Comparison of ENCODE assay signal across 13 cellular contexts in genomic region chr3:16529264-16529663, GRCh38. TPM values are rescaled to one million over a fixed set of nuclear protein-coding genes. Genes with fewer than 3 reads are reported as not detected.
DNase-seq lines count a peak whose midpoint lies in the region; ATAC-seq and TF ChIP-seq lines count a peak whose summit lies in the region.
"Had no signal": no experiment of that assay in that cellular context is flagged by ENCODE, and none has a peak within 500 bp of the region (broad histone marks: within the 10 kb centered on the region; RNA-seq: fewer than 3 reads in every experiment).

No MANE protein-coding gene starts in this region.

- peak overlapping the region; percentile 13 to 67 for H3K27ac Mint-ChIP-seq in natural killer cell
- peak overlapping the region in 1 of 2 donors; percentile 13 for H3K27ac Mint-ChIP-seq in natural killer cell treated with Interleukin-12 subunit alpha and Interleukin-12 subunit beta and Interleukin-15 and Interleukin-18, amount 100 ng/mL, for 72 hours
- H3K27ac Mint-ChIP-seq: activated T-cell treated with anti-CD3 and anti-CD28 coated beads, Interleukin-2, amount 50 U/mL, for 24 hours had no signal

- intact Hi-C loops in natural killer cell (cut with micrococcal nuclease), result no loop called here

- peaks cover 0 to 7% of the 10 kb centered on the region in 2 donors for H3K27me3 Mint-ChIP-seq in natural killer cell (ENCODE audit: low read depth in 2 of 2)
- peaks cover 0 to 6% of the 10 kb centered on the region in 2 donors for H3K27me3 Mint-ChIP-seq in natural killer cell treated with Interleukin-12 subunit alpha and Interleukin-12 subunit beta and Interleukin-15 and Interleukin-18, amount 100 ng/mL, for 72 hours
- H3K27me3 Mint-ChIP-seq: activated T-cell treated with anti-CD3 and anti-CD28 coated beads, Interleukin-2, amount 50 U/mL, for 24 hours had no signal

- H3K4me3 ChIP-seq in fibroblast of mammary gland (ENCODE audit: control insufficient read depth, low read depth, low read length), result no peak overlapping the region
- H3K4me3 ChIP-seq: ascending aorta, SK-N-MC had no signal

- H3K4me1 Mint-ChIP-seq in natural killer cell, result peaks cover 17 to 21% of the 10 kb centered on the region in 2 donors
- H3K4me1 Mint-ChIP-seq in natural killer cell treated with Interleukin-12 subunit alpha and Interleukin-12 subunit beta and Interleukin-15 and Interleukin-18, amount 100 ng/mL, for 72 hours (ENCODE audit: low read depth in 2 of 2), result peaks cover 25 to 32% of the 10 kb centered on the region in 2 donors

- no peaks in the 10 kb centered on the region for H3K36me3 Mint-ChIP-seq in natural killer cell
- peaks cover 9% of the 10 kb centered on the region for H3K36me3 Mint-ChIP-seq in natural killer cell treated with Interleukin-12 subunit alpha and Interleukin-12 subunit beta and Interleukin-15 and Interleukin-18, amount 100 ng/mL, for 72 hours

- H3K27ac ChIP-seq in substantia nigra (ENCODE audit: low read depth, low read length, poor library complexity, severe bottlenecking), result no peak overlapping the region
- H3K27ac ChIP-seq: ascending aorta, SK-N-MC had no signal

- H3K9me3 Mint-ChIP-seq in natural killer cell, result no peaks in the 10 kb centered on the region
- H3K9me3 Mint-ChIP-seq in natural killer cell treated with Interleukin-12 subunit alpha and Interleukin-12 subunit beta and Interleukin-15 and Interleukin-18, amount 100 ng/mL, for 72 hours, result peaks cover 9% of the 10 kb centered on the region

- no peak for DNase-seq in natural killer cell
- no peak for DNase-seq in natural killer cell treated with Interleukin-12 subunit alpha and Interleukin-12 subunit beta and Interleukin-15 and Interleukin-18, amount 100 ng/mL, for 72 hours (ENCODE audit: low spot score)
- peak; percentile 50 for DNase-seq in OCI-M1 (lab: John Stamatoyannopoulos, UW)
- no peak for DNase-seq in fibroblast of mammary gland (ENCODE audit: low read depth)
- no peak for DNase-seq in SW480 (ENCODE audit: low spot score)
- no peak for DNase-seq in substantia nigra (lab: John Stamatoyannopoulos, UW)
- no peak for DNase-seq in NCI-H524 (lab: John Stamatoyannopoulos, UW)
- DNase-seq in effector CD8-positive, alpha-beta T cell (lab: John Stamatoyannopoulos, UW), result no peak
- DNase-seq: activated T-cell treated with anti-CD3 and anti-CD28 coated beads, Interleukin-2, amount 50 U/mL, for 24 hours; NCI-H2081 treated with DMSO at 0.1 percent for 48 hours had no signal

- no peak overlapping the region for H3K4me3 Mint-ChIP-seq in natural killer cell
- no peak overlapping the region for H3K4me3 Mint-ChIP-seq in natural killer cell treated with Interleukin-12 subunit alpha and Interleukin-12 subunit beta and Interleukin-15 and Interleukin-18, amount 100 ng/mL, for 72 hours
- H3K4me3 Mint-ChIP-seq: activated T-cell treated with anti-CD3 and anti-CD28 coated beads, Interleukin-2, amount 50 U/mL, for 24 hours had no signal

- ATAC-seq in natural killer cell, result peak; percentile 44 to 68 (median 51)
- ATAC-seq in natural killer cell treated with Interleukin-12 subunit alpha and Interleukin-12 subunit beta and Interleukin-15 and Interleukin-18, amount 100 ng/mL, for 72 hours, result no peak
- ATAC-seq: activated CD4-positive, CD25-positive, alpha-beta regulatory T cell treated with anti-CD3 and anti-CD28 coated beads, Interleukin-2, amount 50 U/mL, for 24 hours had no signal

- TF ChIP-seq CTCF in natural killer cell (IDR thresholded peaks at IDR 0.05) (no peak), fibroblast of mammary gland (conservative IDR thresholded peaks at IDR 0.05; ENCODE audit: control insufficient read depth, insufficient read depth, low read depth, low read length) (peak; percentile 2)

RNA-seq across cellular contexts. Expression of gene RFTN1, which starts 15.8 kb away (rescaled TPM):
- total RNA-seq in natural killer cell, result 100 to 1,000 TPM; 112 to 135 (median 115) TPM
- 100 to 1,000 TPM; 194 to 201 TPM for total RNA-seq in natural killer cell treated with Interleukin-12 subunit alpha and Interleukin-12 subunit beta and Interleukin-15 and Interleukin-18, amount 100 ng/mL, for 72 hours

Comparison
In these comparisons a context has a peak if more than half of its experiments do, and no peak if none do; other contexts are left out.
1. ATAC-seq: peak in natural killer cell (3 of 3); none in natural killer cell treated with Interleukin-12 subunit alpha and Interleukin-12 subunit beta and Interleukin-15 and Interleukin-18, amount 100 ng/mL, for 72 hours (0 of 2).